ENCODE assay signal across 8 cellular contexts in genomic region chr14:93430889-93431670, GRCh38. TPM values are rescaled to one million over a fixed set of nuclear protein-coding genes. Genes with fewer than 3 reads are reported as not detected.
DNase-seq lines count a peak whose midpoint lies in the region.

UNC79 (plus strand) TSS chr14:93430939; CDS start chr14:93431030, 91 bp downstream.

- H2AFZ ChIP-seq in Karpas-422 (ENCODE audit: low read length), result no peak within 1 kb of the TSS

- H3K79me2 ChIP-seq in Karpas-422 (ENCODE audit: low read length), result no peaks in the 10 kb centered on the region

- peak; percentile 79 for DNase-seq in DMS79 (lab: John Stamatoyannopoulos, UW)
- DNase-seq in NCI-H2171 (lab: John Stamatoyannopoulos, UW), result peak; percentile 78
- peak; percentile 86 for DNase-seq in cerebellum (ENCODE audit: low spot score)
- peak; percentile 84 for DNase-seq in midbrain (lab: John Stamatoyannopoulos, UW)
- no peak for DNase-seq in activated CD4-positive, alpha-beta memory T cell treated with anti-CD3 and anti-CD28 coated beads for 36 hours
- DNase-seq in dedifferentiated amniotic fluid mesenchymal stem cell (ENCODE audit: extremely low spot score), result no peak
- DNase-seq in Karpas-422, result no peak
- DNase-seq in cortex of kidney (lab: John Stamatoyannopoulos, UW), result no peak

- H3K27me3 ChIP-seq in Karpas-422 (ENCODE audit: low read length), result peaks cover 3% of the 10 kb centered on the region; the same call in 1 of the 2 replicates

- H3K4me3 Mint-ChIP-seq in activated CD4-positive, alpha-beta memory T cell treated with anti-CD3 and anti-CD28 coated beads for 36 hours, result no peak within 1 kb of the TSS

- no peak within 1 kb of the TSS for H3K27ac Mint-ChIP-seq in activated CD4-positive, alpha-beta memory T cell treated with anti-CD3 and anti-CD28 coated beads for 36 hours

- H3K36me3 Mint-ChIP-seq in activated CD4-positive, alpha-beta memory T cell treated with anti-CD3 and anti-CD28 coated beads for 36 hours, result no peaks in the 10 kb centered on the region

- no peak within 1 kb of the TSS for H3K27ac ChIP-seq in Karpas-422 (ENCODE audit: low read length)

- H3K4me3 ChIP-seq in Karpas-422 (ENCODE audit: low read length), result no peak within 1 kb of the TSS

- CTCF ChIA-PET in activated CD4-positive, alpha-beta memory T cell treated with anti-CD3 and anti-CD28 coated beads for 36 hours (lab: Charles Lee), result no interaction called here

- H3K27me3 Mint-ChIP-seq in activated CD4-positive, alpha-beta memory T cell treated with anti-CD3 and anti-CD28 coated beads for 36 hours, result peaks cover 31% of the 10 kb centered on the region

- H3K9ac ChIP-seq in Karpas-422 (ENCODE audit: low read length), result no peak within 1 kb of the TSS

- peaks cover 5% of the 10 kb centered on the region for H3K4me1 ChIP-seq in Karpas-422 (ENCODE audit: low read length)

- H4K20me1 ChIP-seq in Karpas-422 (ENCODE audit: insufficient read depth, low read depth, low read length), result no peaks in the 10 kb centered on the region

- intact Hi-C loops in activated CD4-positive, alpha-beta memory T cell treated with anti-CD3 and anti-CD28 coated beads for 36 hours (cut with micrococcal nuclease), result no loop called here

- H3K9me3 Mint-ChIP-seq in activated CD4-positive, alpha-beta memory T cell treated with anti-CD3 and anti-CD28 coated beads for 36 hours, result peaks cover 9% of the 10 kb centered on the region

- peaks cover 7% of the 10 kb centered on the region; the same call in 1 of the 2 replicates for H3K9me3 ChIP-seq in Karpas-422 (ENCODE audit: low read length)

- H3K9me2 ChIP-seq in Karpas-422 (replicated peaks; ENCODE audit: insufficient read depth, low read length), result no peaks in the 10 kb centered on the region

- peaks cover 3% of the 10 kb centered on the region for H3K4me1 Mint-ChIP-seq in activated CD4-positive, alpha-beta memory T cell treated with anti-CD3 and anti-CD28 coated beads for 36 hours (ENCODE audit: low read depth)

- no peaks in the 10 kb centered on the region; the same call in 1 of the 2 replicates for H3K36me3 ChIP-seq in Karpas-422 (ENCODE audit: insufficient read depth, low read length)

- POLR2A ChIA-PET in activated CD4-positive, alpha-beta memory T cell treated with anti-CD3 and anti-CD28 coated beads for 36 hours (lab: Charles Lee), result no interaction called here

- H3K4me2 ChIP-seq in Karpas-422 (ENCODE audit: low read depth, low read length, poor library complexity, severe bottlenecking), result no peak within 1 kb of the TSS

RNA-seq across cellular contexts. Expression of gene UNC79, which starts in this region (rescaled TPM):
- total RNA-seq in cerebellum, result 50.0 TPM
- total RNA-seq in activated CD4-positive, alpha-beta memory T cell treated with anti-CD3 and anti-CD28 coated beads for 36 hours, result under 1 TPM in 1 of 2 experiments, not detected in 1; 0.05 TPM
- total RNA-seq in Karpas-422 (2014; rRNA removed; shearing (Covaris generic); ENCODE audit: low replicate concordance), result 0.19 and 0.43 TPM in 2 replicates

Comparison
In these comparisons a context has a peak if more than half of its experiments do, and no peak if none do; other contexts are left out.
1. RNA of gene UNC79 (total RNA-seq): 50.0 TPM in cerebellum (single experiment); 0.19 to 0.43 TPM in Karpas-422 and 0.05 TPM in activated CD4-positive, alpha-beta memory T cell treated with anti-CD3 and anti-CD28 coated beads for 36 hours; every median in the first group is over 10 times any median in the second.
2. DNase-seq: peak in DMS79 (single experiment), NCI-H2171 (single experiment), cerebellum (single experiment) and midbrain (single experiment); none in activated CD4-positive, alpha-beta memory T cell treated with anti-CD3 and anti-CD28 coated beads for 36 hours (single experiment), dedifferentiated amniotic fluid mesenchymal stem cell (single experiment), Karpas-422 (single experiment) and cortex of kidney (single experiment).